1 cellular context compared by ENCODE assay signal in genomic region chr21:43827015-43827611, GRCh38.
TF ChIP-seq lines count a peak whose summit lies in the region.

No MANE protein-coding gene starts in this region.

TF ChIP-seq in K562, 482 proteins besides CTCF, POLR2A, EP300 and RAD21 (continued from another document):
- TF ChIP-seq ZBTB8A (IDR thresholded peaks at IDR 0.05; ENCODE audit: partially characterized antibody) (no peak), WHSC1 (IDR thresholded peaks at IDR 0.05; ENCODE audit: low read length) (no peak), HDAC1 (IDR thresholded peaks at IDR 0.05) (no peak), XRCC3 (IDR thresholded peaks at IDR 0.05) (no peak), FOXP4 (CRISPR knock-in tag; IDR thresholded peaks at IDR 0.05; ENCODE audit: borderline replicate concordance) (no peak), ZNF76 (CRISPR knock-in tag; IDR thresholded peaks at IDR 0.05; ENCODE audit: borderline replicate concordance) (no peak), ESRRB (CRISPR knock-in tag; IDR thresholded peaks at IDR 0.05; ENCODE audit: borderline replicate concordance) (no peak), SMARCA5 (IDR thresholded peaks at IDR 0.05) (peak; percentile 64; the same call in 1 of the 2 replicates), NEUROD1 (IDR thresholded peaks at IDR 0.05; ENCODE audit: borderline replicate concordance, low read depth, low read length, partially characterized antibody) (no peak), JUN (IDR thresholded peaks at IDR 0.05; ENCODE audit: borderline replicate concordance, low read depth, low read length) (peak; percentile 39; the same call in 1 of the 2 replicates), JUN (CRISPR knock-in tag; IDR thresholded peaks at IDR 0.05; ENCODE audit: borderline replicate concordance) (no peak), KLF13 (tag; IDR thresholded peaks at IDR 0.05; ENCODE audit: borderline replicate concordance, low read depth) (no peak), CCAR2 (IDR thresholded peaks at IDR 0.05; ENCODE audit: low read depth, low read length) (no peak), SMARCE1 (IDR thresholded peaks at IDR 0.05) (peak; percentile 50; the same call in 1 of the 2 replicates), PKNOX1 (IDR thresholded peaks at IDR 0.05) (peak; percentile 46; the same call in 1 of the 2 replicates), KDM2B (CRISPR knock-in tag; IDR thresholded peaks at IDR 0.05) (no peak), ZBTB33 (CRISPR knock-in tag; IDR thresholded peaks at IDR 0.05) (0 out of 2 replicates have a peak, but pooled peaks have one; percentile 31), TAF7 (tag; IDR thresholded peaks at IDR 0.05) (no peak), MEF2D (tag; conservative IDR thresholded peaks at IDR 0.05; ENCODE audit: low read depth) (no peak), SMARCA4 (IDR thresholded peaks at IDR 0.05) (peak; percentile 53), DPF2 (IDR thresholded peaks at IDR 0.05) (peak; percentile 68), FOXK2 (conservative IDR thresholded peaks at IDR 0.05 in 1 of 2, IDR thresholded peaks at IDR 0.05 in 1 of 2; ENCODE audit: low read depth in 2 of 2) (0 out of 4 replicates have a peak, but pooled peaks of 1 of the 2 experiments have one; percentile 28), BCOR (IDR thresholded peaks at IDR 0.05) (peak; percentile 79), NR3C1 (CRISPR knock-in tag; IDR thresholded peaks at IDR 0.05) (no peak), ZNF121 (CRISPR knock-in tag; conservative IDR thresholded peaks at IDR 0.05) (peak; percentile 96), HEY1 (CRISPR knock-in tag; IDR thresholded peaks at IDR 0.05; ENCODE audit: borderline replicate concordance) (no peak), CREM (IDR thresholded peaks at IDR 0.05; ENCODE audit: low read depth) (peak; percentile 48), ELF1 (tag; IDR thresholded peaks at IDR 0.05) (no peak), TGIF2 (CRISPR knock-in tag; IDR thresholded peaks at IDR 0.05) (no peak), HMBOX1 (IDR thresholded peaks at IDR 0.05) (no peak), HDAC2 (IDR thresholded peaks at IDR 0.05) (no peak)
- TF ChIP-seq, protein P1, sequence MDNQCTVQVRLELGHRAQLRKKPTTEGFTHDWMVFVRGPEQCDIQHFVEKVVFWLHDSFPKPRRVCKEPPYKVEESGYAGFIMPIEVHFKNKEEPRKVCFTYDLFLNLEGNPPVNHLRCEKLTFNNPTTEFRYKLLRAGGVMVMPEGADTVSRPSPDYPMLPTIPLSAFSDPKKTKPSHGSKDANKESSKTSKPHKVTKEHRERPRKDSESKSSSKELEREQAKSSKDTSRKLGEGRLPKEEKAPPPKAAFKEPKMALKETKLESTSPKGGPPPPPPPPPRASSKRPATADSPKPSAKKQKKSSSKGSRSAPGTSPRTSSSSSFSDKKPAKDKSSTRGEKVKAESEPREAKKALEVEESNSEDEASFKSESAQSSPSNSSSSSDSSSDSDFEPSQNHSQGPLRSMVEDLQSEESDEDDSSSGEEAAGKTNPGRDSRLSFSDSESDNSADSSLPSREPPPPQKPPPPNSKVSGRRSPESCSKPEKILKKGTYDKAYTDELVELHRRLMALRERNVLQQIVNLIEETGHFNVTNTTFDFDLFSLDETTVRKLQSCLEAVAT (IDR thresholded peaks at IDR 0.05): 0 out of 4 replicates have a peak, but pooled peaks of 1 of the 2 experiments have one; percentile 45
